8 cellular contexts compared by ENCODE assay signal in the genomic region with DNA sequence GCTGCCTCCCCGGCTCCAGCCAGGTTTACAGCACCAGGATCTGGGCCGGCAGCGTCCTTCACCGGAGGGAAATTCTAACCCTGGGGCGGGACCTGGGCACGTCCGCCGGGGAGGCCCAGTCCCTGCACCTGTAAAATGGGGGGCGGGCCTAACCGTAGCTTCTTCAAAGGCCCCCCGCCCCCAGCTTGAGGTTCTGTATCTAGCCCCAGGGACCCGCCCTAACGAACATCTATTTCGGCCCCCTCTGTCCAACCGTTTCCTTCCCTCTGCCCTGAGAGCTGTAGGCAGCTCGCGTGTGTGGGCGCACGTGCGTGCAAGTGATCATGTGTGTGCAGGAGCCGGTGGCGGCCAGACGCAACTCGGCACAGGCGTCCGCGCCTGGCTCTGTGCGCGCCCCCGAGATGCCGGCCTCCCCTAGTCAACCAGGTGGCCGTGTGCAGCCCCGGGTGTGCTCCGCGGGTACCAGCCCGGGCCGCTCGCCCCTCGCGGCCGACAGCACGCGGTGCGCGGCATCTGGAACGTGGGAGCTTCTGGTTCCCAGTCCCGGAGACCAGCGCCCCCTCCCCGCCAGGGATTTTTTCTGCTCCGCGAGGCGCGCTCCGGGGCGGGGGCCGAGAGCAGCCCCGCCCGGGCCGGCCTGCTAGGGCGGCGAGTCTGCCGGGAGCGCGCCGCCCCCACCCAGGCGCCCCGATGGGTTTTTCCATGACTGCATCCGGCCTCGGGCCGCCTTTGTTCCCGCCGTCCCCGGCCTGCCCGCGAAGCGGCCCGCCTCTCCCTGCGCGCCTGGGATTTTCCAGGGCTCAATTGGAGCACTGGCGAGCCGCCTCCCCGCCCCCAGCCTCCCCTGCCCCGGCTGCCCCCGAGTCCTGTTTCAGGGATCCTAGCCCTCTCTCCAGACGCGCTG. TPM values are rescaled to one million over a fixed set of nuclear protein-coding genes. Genes with fewer than 3 reads are reported as not detected.
DNase-seq lines count a peak whose midpoint lies in the region; ATAC-seq and TF ChIP-seq lines count a peak whose summit lies in the region.

No MANE protein-coding gene starts in this region.

- peaks cover 0 to 23% (median 0%) of the 10 kb centered on the region in 7 donors for H3K27me3 ChIP-seq in spleen (replicated peaks in 1 of 7)

- peak in 1 of 3 donors; percentile 59 for TF ChIP-seq POLR2A in spleen (IDR thresholded peaks at IDR 0.05)

- DNase-seq in NCI-H1092 (lab: John Stamatoyannopoulos, UW) (peak; percentile 38), NCI-H1092 treated with DMSO at 0.1 percent for 48 hours (lab: John Stamatoyannopoulos, UW) (no peak), NCI-H2029 (lab: John Stamatoyannopoulos, UW) (peak; percentile 94), cardiac fibroblast (ENCODE audit: low read depth in 2 of 2) (peak; percentile 77 to 78), islet precursor cell (peak; percentile 98), spleen (peak; percentile 93)

- TF ChIP-seq CTCF in WI38 (IDR thresholded peaks at IDR 0.05; ENCODE audit: low read depth, low read length) (no peak), cardiac fibroblast (IDR thresholded peaks at IDR 0.05; ENCODE audit: low read depth, low read length) (no peak), spleen (IDR thresholded peaks at IDR 0.05 in 8 of 11, conservative IDR thresholded peaks at IDR 0.05 in 3 of 11) (peak in 6 of 11 experiments; percentile 11 to 36 (median 20))

- no peaks in the 10 kb centered on the region for H3K9me3 ChIP-seq in spleen

- H3K4me3 ChIP-seq in WI38 (ENCODE audit: low read depth, low read length) (peak overlapping the region; percentile 45), cardiac fibroblast (replicated peaks in 1 of 2; ENCODE audit: low read depth in 2 of 2, low read length in 2 of 2) (peak overlapping the region; percentile 40 to 41), spleen (peak overlapping the region; percentile 41 to 80 (median 53))

- peaks cover 25 to 68% (median 44%) of the 10 kb centered on the region in 6 donors for H3K4me1 ChIP-seq in spleen

- peak; percentile 65 for ATAC-seq in HG02678 (IDR thresholded peaks at IDR 0.05; ENCODE audit: unreplicated experiment)

- 1% methylated on average over 55 to 86 of the region's 86 CpGs for WGBS in spleen, 5 donors

- H3K36me3 ChIP-seq in spleen = no peaks in the 10 kb centered on the region

- intact Hi-C loops in spleen (cut with DNase I; ENCODE audit: low total_unique reads) = loop anchor here (5.0 kb wide), 2 partner anchors 58 to 98 kb away; no protein-coding TSS in a partner anchor

- H3K27ac ChIP-seq in spleen = peak overlapping the region; percentile 86 to 97 (median 93)

RNA-seq across cellular contexts. Expression of gene TEX44, which starts 21.2 kb away (rescaled TPM):
- total RNA-seq in spleen = not detected
- not detected for polyA plus RNA-seq in spleen

Comparison
In these comparisons a context has a peak if more than half of its experiments do, and no peak if none do; other contexts are left out.
1. CTCF ChIP-seq: peak in spleen (6 of 11); none in WI38 (single experiment) and cardiac fibroblast (single experiment).
2. Peak in every context shown above with its lines, with median percentiles within 50 percentile points of each other: H3K4me3 ChIP-seq.